In genomic region chr19:9413240-9413954, GRCh38 we compare ENCODE assay signal across 19 cellular contexts. TPM values are rescaled to one million over a fixed set of nuclear protein-coding genes. Genes with fewer than 3 reads are reported as not detected.
DNase-seq lines count a peak whose midpoint lies in the region; ATAC-seq, FAIRE-seq and TF ChIP-seq lines count a peak whose summit lies in the region.
"Had no signal": no experiment of that assay in that cellular context is flagged by ENCODE, and none has a peak within 500 bp of the region (broad histone marks: within the 10 kb centered on the region; RNA-seq: fewer than 3 reads in every experiment).

No MANE protein-coding gene starts in this region.

- H3K4me3 ChIP-seq in HepG2 (replicated peaks in 1 of 3; ENCODE audit: insufficient read depth in 1 of 3, low read depth in 2 of 3, low read length in 3 of 3), result no peak overlapping the region
- no peak overlapping the region for H3K4me3 ChIP-seq in right lobe of liver
- peak overlapping the region; percentile 47 for H3K4me3 ChIP-seq in coronary artery
- peak overlapping the region; percentile 18 to 33 for H3K4me3 ChIP-seq in muscle layer of colon (ENCODE audit: low read depth in 1 of 2, low read length in 2 of 2)

- CTCF ChIA-PET in HepG2 (lab: Yijun Ruan, JAX; ENCODE audit: low intra/inter-chr PET ratio, low total read pairs), result no interaction called here

- TF ChIP-seq EP300 in HepG2 (IDR thresholded peaks at IDR 0.05; ENCODE audit: low read depth in 2 of 2, low read length in 2 of 2) (no peak), HepG2 (CRISPR knock-in tag; IDR thresholded peaks at IDR 0.05; ENCODE audit: borderline replicate concordance) (no peak)

- POLR2A ChIA-PET in HepG2 (lab: Yijun Ruan, JAX), result no interaction called here

- H3K27ac ChIP-seq in HepG2 (ENCODE audit: extremely low read length, insufficient read depth, low read length) (no peak overlapping the region), right lobe of liver (no peak overlapping the region), coronary artery (no peak overlapping the region), muscle layer of colon (ENCODE audit: low read depth, low read length) (no peak overlapping the region)
- H3K27ac ChIP-seq: HL-60, RWPE1 had no signal

- TF ChIP-seq CTCF in HepG2 (CRISPR knock-in tag; IDR thresholded peaks at IDR 0.05) (no peak), right lobe of liver (IDR thresholded peaks at IDR 0.05) (no peak), coronary artery (IDR thresholded peaks at IDR 0.05) (no peak)

- TSS peak; percentile 42 for BruUV-seq in HepG2 (replicated peaks; lab: Mats Ljungman, UMichigan)

- no peak for TF ChIP-seq RAD21 in HepG2 (CRISPR knock-in tag; IDR thresholded peaks at IDR 0.05)

- intact Hi-C loops in HepG2 (cut with micrococcal nuclease; ENCODE audit: unreplicated experiment), result no loop called here
- intact Hi-C loops in right lobe of liver (cut with DNase I), result no loop called here

- H2AFZ ChIP-seq in HepG2 (ENCODE audit: low read length), result no peak overlapping the region

- H3K4me2 ChIP-seq in HepG2 (ENCODE audit: low read depth, low read length), result no peak overlapping the region

- WGBS in HepG2 (ENCODE audit: low lambda C conversion rate), result 96% methylated on average over 14 of the region's 14 CpGs
- WGBS in right lobe of liver (ENCODE audit: insufficient coverage, low coverage, low lambda C conversion rate, missing lambda C conversion rate), result 99% methylated on average over 14 of the region's 14 CpGs

- DNase-seq in HepG2 (ENCODE audit: low spot score), result no peak
- no peak for DNase-seq in right lobe of liver
- no peak for DNase-seq in coronary artery (ENCODE audit: low spot score)
- DNase-seq in frontal cortex (ENCODE audit: low spot score in 2 of 2), result no peak
- DNase-seq in NCI-H2196 treated with DMSO at 0.1 percent for 48 hours (lab: John Stamatoyannopoulos, UW; ENCODE audit: unreplicated experiment), result no peak
- no peak for DNase-seq in stimulated activated CD4-positive, alpha-beta T cell treated with anti-CD3 and anti-CD28 coated beads, Interleukin-4, amount 100 ng/mL, for 24 hours
- DNase-seq: 8988T, EL, H9, MV-4-11, NCI-H1417 treated with DMSO at 0.1 percent for 48 hours, NCI-H2029, NCI-H2171, NCI-H446 treated with DMSO at 0.1 percent for 48 hours had no signal

- peaks cover 67% of the 10 kb centered on the region for H3K9me3 ChIP-seq in HepG2 (ENCODE audit: low read length)
- peaks cover 4 to 67% (median 36%) of the 10 kb centered on the region in 4 donors for H3K9me3 ChIP-seq in right lobe of liver
- H3K9me3 ChIP-seq in muscle layer of colon (ENCODE audit: low read length), result peaks cover 64% of the 10 kb centered on the region

- no peaks in the 10 kb centered on the region for H3K79me2 ChIP-seq in HepG2 (ENCODE audit: insufficient read depth, low read length)

- H3K9ac ChIP-seq in HepG2 (ENCODE audit: insufficient read depth, low read depth, low read length) (no peak overlapping the region), muscle layer of colon (ENCODE audit: low read length) (no peak overlapping the region)

- FAIRE-seq in HepG2 (lab: Jason Lieb, UNC), result no peak
- no peak for FAIRE-seq in frontal cortex (lab: Jason Lieb, UNC)
- FAIRE-seq: HTR-8/SVneo had no signal

- ATAC-seq in HepG2 (no peak), right lobe of liver (no peak), HG03520 (IDR thresholded peaks at IDR 0.05; ENCODE audit: unreplicated experiment) (no peak)

- H3K27me3 ChIP-seq in HepG2 (ENCODE audit: control insufficient read depth in 1 of 2, insufficient read depth in 2 of 2, low read length in 2 of 2) (no peaks in the 10 kb centered on the region), right lobe of liver (no peaks in the 10 kb centered on the region), muscle layer of colon (ENCODE audit: control insufficient read depth in 1 of 2, insufficient read depth in 2 of 2, low read length in 2 of 2) (no peaks in the 10 kb centered on the region)

- H3K4me1 ChIP-seq in HepG2 (ENCODE audit: insufficient read depth, low read length), result no peaks in the 10 kb centered on the region
- H3K4me1 ChIP-seq in right lobe of liver, result no peaks in the 10 kb centered on the region
- no peaks in the 10 kb centered on the region for H3K4me1 ChIP-seq in muscle layer of colon (ENCODE audit: insufficient read depth, low read length)

- TF ChIP-seq POLR2A in HepG2 (IDR thresholded peaks at IDR 0.05; ENCODE audit: insufficient read depth in 1 of 2, low read depth in 2 of 2, low read length in 2 of 2) (no peak), right lobe of liver (IDR thresholded peaks at IDR 0.05) (no peak)

- peaks cover 18 to 47% of the 10 kb centered on the region in 2 experiments for H3K36me3 ChIP-seq in HepG2 (replicated peaks in 1 of 2; ENCODE audit: control insufficient read depth in 1 of 2, insufficient read depth in 2 of 2, low read length in 2 of 2)
- peaks cover 0 to 53% (median 35%) of the 10 kb centered on the region in 4 donors for H3K36me3 ChIP-seq in right lobe of liver
- H3K36me3 ChIP-seq in muscle layer of colon (ENCODE audit: insufficient read depth, low read length), result peaks cover 60% of the 10 kb centered on the region

- in situ Hi-C loops in HepG2 (cut with HindIII; ENCODE audit: extremely low pct_ligation_motif_present, low pct_unique_long_range_greater_than_20kb), result no loop called here

- H4K20me1 ChIP-seq in HepG2 (ENCODE audit: insufficient read depth, low read length), result no peaks in the 10 kb centered on the region

TF ChIP-seq in HepG2, 621 proteins besides CTCF, POLR2A, EP300 and RAD21:
- TF ChIP-seq SMYD3 (CRISPR knock-in tag; IDR thresholded peaks at IDR 0.05) (no peak), ZNF75D (CRISPR knock-in tag; IDR thresholded peaks at IDR 0.05; ENCODE audit: borderline replicate concordance) (0 out of 2 replicates have a peak, but pooled peaks have one; percentile 23)

RNA-seq across cellular contexts. Expression of gene ZNF266, which starts 22.0 kb away (rescaled TPM):
- total RNA-seq in HepG2 (2016; rRNA removed; fragmentation: Illumina TruSeq; extraction: Trizol) (12.8 and 19.8 TPM in 2 replicates), right lobe of liver (1 to 10 TPM; 4.7 to 8.5 (median 5.6) TPM), frontal cortex (14.3 TPM)
- 3.4 and 3.9 TPM in 2 replicates for total RNA-seq in HepG2 (2016; cell fraction: cytosol; rRNA removed; fragmentation: Illumina TruSeq; extraction: Trizol; ENCODE audit: low read depth)
- total RNA-seq in HepG2 (2016; cell fraction: insoluble cytoplasmic fraction; rRNA removed; fragmentation: Illumina TruSeq; extraction: Trizol), result 13.8 and 18.1 TPM in 2 replicates
- total RNA-seq in HepG2 (2016; cell fraction: membrane; rRNA removed; fragmentation: Illumina TruSeq; extraction: Trizol), result 5.1 and 5.3 TPM in 2 replicates
- 32.1 and 33.5 TPM in 2 replicates for total RNA-seq in HepG2 (2016; cell fraction: nucleus; rRNA removed; fragmentation: Illumina TruSeq; extraction: Trizol)
- polyA plus RNA-seq in HepG2 (2011; rRNA removed), result 20.8 TPM in 2 replicates
- 4.2 and 5.2 TPM in 2 replicates for polyA plus RNA-seq in HepG2 (2011; cell fraction: cytosol; rRNA removed)
- polyA plus RNA-seq in HepG2 (2011; cell fraction: nucleus; rRNA removed), result 98.9 and 109 TPM in 2 replicates
- polyA plus RNA-seq in HepG2 (2012), result 20.2 and 21.8 TPM in 2 replicates
- 0.60 and 0.79 TPM in 2 replicates for polyA plus RNA-seq in HepG2 (2016; cell fraction: cytosol; fragmentation: Illumina TruSeq; extraction: Trizol; ENCODE audit: low read depth)
- 10.9 and 11.2 TPM in 2 replicates for polyA plus RNA-seq in HepG2 (2016; cell fraction: insoluble cytoplasmic fraction; fragmentation: Illumina TruSeq; extraction: Trizol; ENCODE audit: low read depth)
- 1.9 and 2.1 TPM in 2 replicates for polyA plus RNA-seq in HepG2 (2016; cell fraction: membrane; fragmentation: Illumina TruSeq; extraction: Trizol; ENCODE audit: low read depth)
- 110 and 114 TPM in 2 replicates for polyA plus RNA-seq in HepG2 (2016; cell fraction: nucleus; fragmentation: Illumina TruSeq; extraction: Trizol; ENCODE audit: insufficient read depth, low read depth)
- polyA minus RNA-seq in HepG2 (2011; rRNA and poly(A)+ RNA removed; ENCODE audit: low replicate concordance), result 6.9 and 7.6 TPM in 2 replicates
- polyA minus RNA-seq in HepG2 (2011; cell fraction: cytosol; rRNA and poly(A)+ RNA removed), result 3.4 and 4.1 TPM in 2 replicates
- 49.3 and 56.8 TPM in 2 replicates for polyA minus RNA-seq in HepG2 (2011; cell fraction: nucleus; rRNA and poly(A)+ RNA removed)

RNA-seq across cellular contexts. Expression of gene ZNF177, which starts 50.6 kb away (rescaled TPM):
- total RNA-seq in HepG2 (2016; rRNA removed; fragmentation: Illumina TruSeq; extraction: Trizol) (0.71 and 0.84 TPM in 2 replicates), right lobe of liver (under 1 TPM in 5 of 6 experiments, not detected in 1; 0.18 to 0.66 (median 0.61) TPM), frontal cortex (8.2 TPM)
- total RNA-seq in HepG2 (2016; cell fraction: cytosol; rRNA removed; fragmentation: Illumina TruSeq; extraction: Trizol; ENCODE audit: low read depth), result 0.26 and 0.61 TPM in 2 replicates
- total RNA-seq in HepG2 (2016; cell fraction: insoluble cytoplasmic fraction; rRNA removed; fragmentation: Illumina TruSeq; extraction: Trizol), result 0.48 and 1.0 TPM in 2 replicates
- total RNA-seq in HepG2 (2016; cell fraction: membrane; rRNA removed; fragmentation: Illumina TruSeq; extraction: Trizol), result 0.52 and 0.71 TPM in 2 replicates
- 1.0 and 1.1 TPM in 2 replicates for total RNA-seq in HepG2 (2016; cell fraction: nucleus; rRNA removed; fragmentation: Illumina TruSeq; extraction: Trizol)
- 0.62 and 0.90 TPM in 2 replicates for polyA plus RNA-seq in HepG2 (2011; rRNA removed)
- polyA plus RNA-seq in HepG2 (2011; cell fraction: cytosol; rRNA removed), result 0.19 and 0.40 TPM in 2 replicates
- polyA plus RNA-seq in HepG2 (2011; cell fraction: nucleus; rRNA removed), result 1.0 and 1.9 TPM in 2 replicates
- polyA plus RNA-seq in HepG2 (2012), result 0.75 and 1.3 TPM in 2 replicates
- 0.15 TPM in 1 of 2 replicates, not detected in the other for polyA plus RNA-seq in HepG2 (2016; cell fraction: cytosol; fragmentation: Illumina TruSeq; extraction: Trizol; ENCODE audit: low read depth)
- polyA plus RNA-seq in HepG2 (2016; cell fraction: insoluble cytoplasmic fraction; fragmentation: Illumina TruSeq; extraction: Trizol; ENCODE audit: low read depth), result 0.62 and 1.3 TPM in 2 replicates
- 0.33 and 0.36 TPM in 2 replicates for polyA plus RNA-seq in HepG2 (2016; cell fraction: membrane; fragmentation: Illumina TruSeq; extraction: Trizol; ENCODE audit: low read depth)
- 2.0 and 3.1 TPM in 2 replicates for polyA plus RNA-seq in HepG2 (2016; cell fraction: nucleus; fragmentation: Illumina TruSeq; extraction: Trizol; ENCODE audit: insufficient read depth, low read depth)
- polyA minus RNA-seq in HepG2 (2011; rRNA and poly(A)+ RNA removed; ENCODE audit: low replicate concordance), result 0.06 and 0.30 TPM in 2 replicates
- not detected in 2 replicates for polyA minus RNA-seq in HepG2 (2011; cell fraction: cytosol; rRNA and poly(A)+ RNA removed)
- 1.8 and 2.1 TPM in 2 replicates for polyA minus RNA-seq in HepG2 (2011; cell fraction: nucleus; rRNA and poly(A)+ RNA removed)

Comparison
In these comparisons a context has a peak if more than half of its experiments do, and no peak if none do; other contexts are left out.
1. H3K4me3 ChIP-seq: peak in coronary artery (single experiment) and muscle layer of colon (2 of 2); none in HepG2 (0 of 3) and right lobe of liver (0 of 3).